Comparison of ENCODE assay signal across 10 cellular contexts in genomic region chr5:113574417-113574816, GRCh38.
DNase-seq lines count a peak whose midpoint lies in the region; ATAC-seq and TF ChIP-seq lines count a peak whose summit lies in the region.
"Had no signal": no experiment of that assay in that cellular context is flagged by ENCODE, and none has a peak within 500 bp of the region (broad histone marks: within the 10 kb centered on the region; RNA-seq: fewer than 3 reads in every experiment).

No MANE protein-coding gene starts in this region.

- H3K4me1 ChIP-seq in breast epithelium (no peaks in the 10 kb centered on the region), SJSA1 (replicated peaks) (0 out of 2 replicates have a peak, but pooled peaks cover 5% of the 10 kb centered on the region), ovary (ENCODE audit: insufficient read depth) (no peaks in the 10 kb centered on the region)

- WGBS in ovary, 3 donors = 66 to 74% (median 67%) methylated on average over 2 of the region's 2 CpGs

- no peak overlapping the region for H3K27ac Mint-ChIP-seq in MCF 10A (ENCODE audit: low read depth, unreplicated experiment)
- H3K27ac Mint-ChIP-seq: activated naive CD8-positive, alpha-beta T cell had no signal

- TF ChIP-seq EP300 in ovary (IDR thresholded peaks at IDR 0.05) = no peak

- H3K27me3 Mint-ChIP-seq in MCF 10A (ENCODE audit: insufficient read depth, unreplicated experiment) = no peaks in the 10 kb centered on the region
- H3K27me3 Mint-ChIP-seq: activated naive CD8-positive, alpha-beta T cell had no signal

- POLR2A ChIA-PET in MCF 10A (lab: Yijun Ruan, JAX) = no interaction called here

- H3K9me3 Mint-ChIP-seq in MCF 10A (ENCODE audit: unreplicated experiment) = peaks cover 16% of the 10 kb centered on the region

- H3K36me3 ChIP-seq in breast epithelium (no peaks in the 10 kb centered on the region), SJSA1 (peaks cover 58% of the 10 kb centered on the region), ovary (no peaks in the 10 kb centered on the region)

- TF ChIP-seq POLR2A in breast epithelium (IDR thresholded peaks at IDR 0.05) (no peak), ovary (IDR thresholded peaks at IDR 0.05) (no peak)

- ATAC-seq in HG03135 (IDR thresholded peaks at IDR 0.05; ENCODE audit: unreplicated experiment) = no peak

- H3K27ac ChIP-seq in breast epithelium (no peak overlapping the region), SJSA1 (no peak overlapping the region), ovary (no peak overlapping the region)

- no TSS peak for BruUV-seq in MCF 10A (replicated peaks; lab: Mats Ljungman, UMichigan)

- H3K9me3 ChIP-seq in breast epithelium = peaks cover 0 to 9% of the 10 kb centered on the region in 2 donors
- no peaks in the 10 kb centered on the region for H3K9me3 ChIP-seq in SJSA1 (replicated peaks)
- H3K9me3 ChIP-seq in ovary = no peaks in the 10 kb centered on the region

- intact Hi-C loops in MCF 10A (cut with micrococcal nuclease) (no loop called here), breast epithelium (cut with DNase I; ENCODE audit: low total_unique reads) (no loop called here), ovary (cut with DNase I) (no loop called here)

- no peak overlapping the region for H3K4me3 Mint-ChIP-seq in MCF 10A (ENCODE audit: unreplicated experiment)
- H3K4me3 Mint-ChIP-seq: activated naive CD8-positive, alpha-beta T cell had no signal

- H3K4me1 Mint-ChIP-seq in MCF 10A (ENCODE audit: insufficient read depth, unreplicated experiment) = no peaks in the 10 kb centered on the region

- no peak for TF ChIP-seq CTCF in MCF 10A (IDR thresholded peaks at IDR 0.05; ENCODE audit: unreplicated experiment)
- TF ChIP-seq CTCF in breast epithelium (IDR thresholded peaks at IDR 0.05) = no peak
- no peak for TF ChIP-seq CTCF in fibroblast of pulmonary artery (IDR thresholded peaks at IDR 0.05; ENCODE audit: low read length, missing control alignments)
- TF ChIP-seq CTCF in ovary (IDR thresholded peaks at IDR 0.05) = no peak

- H3K36me3 Mint-ChIP-seq in MCF 10A (ENCODE audit: insufficient read depth, unreplicated experiment) = peaks cover 43% of the 10 kb centered on the region

- peak; percentile 52 for DNase-seq in MCF 10A (ENCODE audit: unreplicated experiment)
- DNase-seq in breast epithelium (ENCODE audit: low spot score in 2 of 2) = no peak
- peak; percentile 34 to 64 for DNase-seq in SJSA1 (ENCODE audit: low read depth in 1 of 2, low spot score in 2 of 2)
- DNase-seq in fibroblast of pulmonary artery (ENCODE audit: low read depth) = peak; percentile 83
- peak; percentile 51 for DNase-seq in stromal cell of bone marrow (ENCODE audit: low read depth)
- DNase-seq in SW 1271 (lab: John Stamatoyannopoulos, UW) = no peak
- DNase-seq in ovary = no peak
- DNase-seq: NCI-H2227 treated with DMSO at 0.1 percent for 48 hours had no signal

- H3K4me3 ChIP-seq in breast epithelium = no peak overlapping the region
- no peak overlapping the region for H3K4me3 ChIP-seq in SJSA1
- no peak overlapping the region for H3K4me3 ChIP-seq in fibroblast of pulmonary artery (replicated peaks; ENCODE audit: low read depth, low read length)
- H3K4me3 ChIP-seq in ovary = no peak overlapping the region

- no peaks in the 10 kb centered on the region for H3K27me3 ChIP-seq in breast epithelium
- H3K27me3 ChIP-seq in SJSA1 (replicated peaks) = no peaks in the 10 kb centered on the region
- H3K27me3 ChIP-seq in ovary = no peaks in the 10 kb centered on the region

- CTCF ChIA-PET in MCF 10A (lab: Yijun Ruan, JAX) = no interaction called here

Comparison
In these comparisons a context has a peak if more than half of its experiments do, and no peak if none do; other contexts are left out.
1. DNase-seq: peak in MCF 10A (single experiment), SJSA1 (2 of 2), fibroblast of pulmonary artery (single experiment) and stromal cell of bone marrow (single experiment); none in breast epithelium (0 of 2), SW 1271 (0 of 2) and ovary (0 of 5).